In the genomic region with DNA sequence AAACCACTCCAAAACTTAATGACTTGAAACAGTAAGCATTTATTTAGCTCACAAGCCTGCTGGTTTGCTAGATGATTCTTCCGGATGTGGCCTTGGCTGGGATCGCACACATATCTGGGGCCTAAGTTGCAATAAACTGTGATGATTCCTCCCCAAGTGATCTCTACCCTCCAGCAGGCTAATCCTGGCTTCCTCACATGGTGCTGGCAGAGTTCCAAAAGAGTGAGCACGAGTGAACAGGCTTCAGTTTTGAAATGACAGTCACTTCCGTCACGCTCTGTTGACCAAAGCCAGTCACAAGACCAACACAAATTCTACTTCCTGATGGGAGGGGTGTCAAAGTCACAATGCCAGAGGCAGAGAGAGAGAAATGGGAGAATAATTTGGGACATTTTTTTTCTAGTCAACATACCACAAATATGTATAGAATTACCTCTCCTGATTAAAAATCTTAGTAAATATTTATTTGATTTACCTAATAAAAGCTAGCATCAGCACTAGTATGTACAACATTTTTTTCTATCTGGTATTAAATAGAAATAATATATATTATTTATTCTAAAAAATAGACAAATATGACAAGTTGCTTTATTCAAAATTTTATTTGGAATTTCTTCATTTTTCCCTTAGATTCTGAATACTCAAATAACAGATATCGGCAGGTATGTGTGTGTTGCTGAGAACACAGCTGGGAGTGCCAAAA, we compare ENCODE assay signal across 8 cellular contexts.
A peak's percentile ranks its signal among the peaks of the same experiment; 100 is the strongest.
DNase-seq lines count a peak whose midpoint lies in the region; ATAC-seq and TF ChIP-seq lines count a peak whose summit lies in the region.

No MANE protein-coding gene starts in this region.

- no peaks in the 10 kb centered on the region for H3K9me2 ChIP-seq in DOHH2 (replicated peaks; ENCODE audit: control insufficient read depth, low read length)

- H3K36me3 ChIP-seq in DOHH2 (ENCODE audit: control insufficient read depth, low read length) (no peaks in the 10 kb centered on the region), ascending aorta (peaks cover 10 to 17% of the 10 kb centered on the region in 2 donors)

- DNase-seq in GM20000 (ENCODE audit: low spot score) (peak; percentile 13), NCI-H510A (lab: John Stamatoyannopoulos, UW) (peak; percentile 95), ascending aorta (ENCODE audit: low spot score in 2 of 2) (peak; percentile 59 to 83), iPS-NIHi11 (ENCODE audit: low spot score) (peak; percentile 26), NCI-H2227 (lab: John Stamatoyannopoulos, UW; ENCODE audit: unreplicated experiment) (no peak)
- peak; percentile 5 for DNase-seq in stimulated activated CD4-positive, alpha-beta T cell treated with anti-CD3 and anti-CD28 coated beads, Interleukin-4, amount 100 ng/mL, for 24 hours

- H3F3A ChIP-seq in DOHH2 (ENCODE audit: control insufficient read depth, insufficient read depth) = 0 out of 2 replicates have a peak, but pooled peaks cover 3% of the 10 kb centered on the region

- no peak for TF ChIP-seq CTCF in DOHH2 (IDR thresholded peaks at IDR 0.05; ENCODE audit: low read depth, low read length, poor library complexity, severe bottlenecking)
- no peak for TF ChIP-seq CTCF in GM20000 (IDR thresholded peaks at IDR 0.05; ENCODE audit: extremely low read depth, missing control alignments)
- no peak for TF ChIP-seq CTCF in ascending aorta (IDR thresholded peaks at IDR 0.05)

- H3K4me3 ChIP-seq in DOHH2 (ENCODE audit: low read length) (peak overlapping the region; percentile 32; the same call in 1 of the 2 replicates), ascending aorta (no peak overlapping the region)

- no peaks in the 10 kb centered on the region for H3K9me3 ChIP-seq in DOHH2 (ENCODE audit: control insufficient read depth, insufficient read depth, low read length)
- H3K9me3 ChIP-seq in ascending aorta = no peaks in the 10 kb centered on the region

- intact Hi-C loops in ascending aorta (cut with DNase I) = no loop called here

- ATAC-seq in HG03460 (IDR thresholded peaks at IDR 0.05; ENCODE audit: unreplicated experiment) = peak; percentile 73

- no peaks in the 10 kb centered on the region for H3K79me2 ChIP-seq in DOHH2 (ENCODE audit: control insufficient read depth, low read length)

- H3K4me1 ChIP-seq in DOHH2 (ENCODE audit: control insufficient read depth, low read length) (peaks cover 6% of the 10 kb centered on the region), ascending aorta (peaks cover 2 to 5% of the 10 kb centered on the region in 2 donors)

- H4K20me1 ChIP-seq in DOHH2 (ENCODE audit: control insufficient read depth, insufficient read depth, low read depth, low read length) = no peaks in the 10 kb centered on the region

- H3K27ac ChIP-seq in DOHH2 (ENCODE audit: low read depth, low read length) (no peak overlapping the region), ascending aorta (peak overlapping the region; percentile 3 to 39)

- H3K27me3 ChIP-seq in DOHH2 (ENCODE audit: control insufficient read depth, low read length) = no peaks in the 10 kb centered on the region
- no peaks in the 10 kb centered on the region for H3K27me3 ChIP-seq in ascending aorta

- H3K4me2 ChIP-seq in DOHH2 (ENCODE audit: low read length) = peak overlapping the region; percentile 57
